Comparison of ENCODE assay signal across 8 cellular contexts in the genomic region with DNA sequence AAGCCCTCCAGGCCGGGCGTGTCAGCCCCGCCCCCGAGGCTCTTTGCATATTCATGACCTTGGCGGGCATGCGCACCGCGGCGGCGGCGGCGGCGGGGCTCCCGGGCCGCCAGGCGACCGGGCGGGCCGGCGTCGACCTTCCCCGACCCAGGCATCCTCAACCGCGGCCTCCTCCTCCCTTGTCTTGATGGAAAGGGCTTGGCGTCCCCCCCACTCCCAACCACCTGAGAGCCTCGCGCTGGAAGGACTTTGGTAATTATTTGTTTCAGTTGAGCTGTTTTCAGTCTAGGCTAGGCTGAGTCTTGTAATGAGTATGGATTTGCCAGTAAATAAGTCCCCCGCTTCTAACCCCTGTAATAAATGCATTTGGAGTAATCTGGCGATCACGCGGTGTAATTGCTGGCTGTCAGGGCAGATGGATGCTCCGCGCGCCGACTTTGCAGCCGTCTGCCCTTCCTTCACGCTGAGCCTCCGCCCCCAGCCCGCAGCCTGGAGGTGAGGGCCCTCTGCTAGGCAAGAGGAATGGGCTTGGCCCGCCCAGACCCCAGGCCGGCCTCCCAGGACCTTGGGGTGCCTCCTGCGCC. TPM values are rescaled to one million over a fixed set of nuclear protein-coding genes. Genes with fewer than 3 reads are reported as not detected.
DNase-seq lines count a peak whose midpoint lies in the region; ATAC-seq and TF ChIP-seq lines count a peak whose summit lies in the region.

No MANE protein-coding gene starts in this region.

- H3K27ac Mint-ChIP-seq in Calu3 (ENCODE audit: unreplicated experiment): no peak overlapping the region

- ATAC-seq in GM19467 (IDR thresholded peaks at IDR 0.05; ENCODE audit: unreplicated experiment): no peak

- no peaks in the 10 kb centered on the region for H3K27me3 Mint-ChIP-seq in Calu3 (ENCODE audit: unreplicated experiment)

- H3K4me3 ChIP-seq in MG63 (no peak overlapping the region), muscle layer of colon (ENCODE audit: low read depth in 1 of 2, low read length in 2 of 2) (peak overlapping the region; percentile 50 to 58)

- H3K27ac ChIP-seq in muscle layer of colon (ENCODE audit: low read depth, low read length): peak overlapping the region; percentile 60

- intact Hi-C loops in Calu3 (cut with micrococcal nuclease; ENCODE audit: unreplicated experiment): no loop called here

- peak; percentile 54 for DNase-seq in Calu3
- DNase-seq in MG63: peak; percentile 17
- peak; percentile 14 to 29 for DNase-seq in activated CD4-positive, alpha-beta T cell treated with anti-CD3 and anti-CD28 coated beads, Interleukin-2, amount 50 U/mL, for 24 hours (ENCODE audit: low read depth in 1 of 2, low spot score in 1 of 2)
- DNase-seq in effector CD4-positive, alpha-beta T cell: peak; percentile 19
- DNase-seq in stimulated activated CD8-positive, alpha-beta memory T cell treated with anti-CD3 and anti-CD28 coated beads, Interleukin-7, amount 100 ng/mL, for 24 hours (ENCODE audit: low read depth): peak; percentile 24
- DNase-seq in SIG-M5 (lab: John Stamatoyannopoulos, UW): no peak

- H3K36me3 Mint-ChIP-seq in Calu3 (ENCODE audit: insufficient read depth, unreplicated experiment): peaks cover 4% of the 10 kb centered on the region

- no peaks in the 10 kb centered on the region for H3K4me1 Mint-ChIP-seq in Calu3 (ENCODE audit: low read depth, unreplicated experiment)

- BruUV-seq in Calu3 (replicated peaks; lab: Mats Ljungman, UMichigan): no TSS peak

- H3K27me3 ChIP-seq in MG63 (no peaks in the 10 kb centered on the region), muscle layer of colon (ENCODE audit: control insufficient read depth in 1 of 2, insufficient read depth in 2 of 2, low read length in 2 of 2) (no peaks in the 10 kb centered on the region)

- peaks cover 43% of the 10 kb centered on the region for H3K4me1 ChIP-seq in muscle layer of colon (ENCODE audit: insufficient read depth, low read length)

- H3K9me3 ChIP-seq in MG63: no peaks in the 10 kb centered on the region
- H3K9me3 ChIP-seq in muscle layer of colon (ENCODE audit: low read length): no peaks in the 10 kb centered on the region

- no peak overlapping the region for H3K9ac ChIP-seq in muscle layer of colon (ENCODE audit: low read length)

- CTCF ChIA-PET in Calu3 (lab: Charles Lee): interaction anchor here (0.5 to 1.4 kb wide), 2 partner anchors 13 to 67 kb away, joined by 3 to 5 read pairs; no protein-coding TSS in a partner anchor

- H3K36me3 ChIP-seq in MG63 (no peaks in the 10 kb centered on the region), muscle layer of colon (ENCODE audit: insufficient read depth, low read length) (no peaks in the 10 kb centered on the region)

- TF ChIP-seq CTCF in Calu3 (IDR thresholded peaks at IDR 0.05; ENCODE audit: unreplicated experiment): no peak

- no peaks in the 10 kb centered on the region for H3K9me3 Mint-ChIP-seq in Calu3 (ENCODE audit: low read depth, unreplicated experiment)

- peak overlapping the region; percentile 24 for H3K4me3 Mint-ChIP-seq in Calu3 (ENCODE audit: low read depth, unreplicated experiment)

RNA-seq across cellular contexts. Expression of gene FLRT1, which starts 25.2 kb away (rescaled TPM):
- 0.09 and 0.10 TPM in 2 replicates for total RNA-seq in Calu3 (2022)
- total RNA-seq in MG63 (2014; rRNA removed; shearing (Covaris generic); ENCODE audit: low replicate concordance): 0.25 TPM in 1 of 2 replicates, not detected in the other
